16 cellular contexts compared by ENCODE assay signal in genomic region chr13:46166221-46166584, GRCh38. TPM values are rescaled to one million over a fixed set of nuclear protein-coding genes. Genes with fewer than 3 reads are reported as not detected.
A peak's percentile ranks its signal among the peaks of the same experiment; 100 is the strongest.
DNase-seq lines count a peak whose midpoint lies in the region; ATAC-seq and TF ChIP-seq lines count a peak whose summit lies in the region.
"Had no signal": no experiment of that assay in that cellular context is flagged by ENCODE, and none has a peak within 500 bp of the region (broad histone marks: within the 10 kb centered on the region; RNA-seq: fewer than 3 reads in every experiment).

No MANE protein-coding gene starts in this region.

- H3K9ac ChIP-seq in smooth muscle cell (ENCODE audit: low read depth), result no peak overlapping the region

- no peaks in the 10 kb centered on the region for H3F3A ChIP-seq in smooth muscle cell (ENCODE audit: low read depth)

- H3K4me1 Mint-ChIP-seq in activated CD4-positive, alpha-beta T cell treated with anti-CD3 and anti-CD28 coated beads for 36 hours, result peaks cover 89% of the 10 kb centered on the region
- peaks cover 64 to 78% (median 75%) of the 10 kb centered on the region in 3 donors for H3K4me1 Mint-ChIP-seq in IgD-negative memory B cell
- H3K4me1 Mint-ChIP-seq in activated T-helper 2 cell treated with anti-CD3 and anti-CD28 coated beads, Interferon-gamma antibody, Interleukin-2, Interleukin-4, amounts not matched to agents 10 μg/mL and 5 μg/mL and 100 μg/mL, durations not matched to agents 14 hours and 24 hours and 36 hours (ENCODE audit: low read depth), result peaks cover 80% of the 10 kb centered on the region

- H2AFZ ChIP-seq in smooth muscle cell (ENCODE audit: low read depth), result no peak overlapping the region

- intact Hi-C loops in activated CD4-positive, alpha-beta T cell treated with anti-CD3 and anti-CD28 coated beads for 36 hours (cut with DNase I, micrococcal nuclease), result loop anchor here in 1 of 2 experiments (5.0 kb wide), 1 partner anchor 46 kb away; the partner anchor contains the start of gene LRRC63
- intact Hi-C loops in activated T-helper 2 cell treated with anti-CD3 and anti-CD28 coated beads, Interferon-gamma antibody, Interleukin-2, Interleukin-4, amounts not matched to agents 10 μg/mL and 5 μg/mL and 100 μg/mL, durations not matched to agents 14 hours and 24 hours and 36 hours (cut with micrococcal nuclease), result loop anchor here (5.0 kb wide), 2 partner anchors 156 to 824 kb away; partner anchors contain the start of gene TPT1

- peak overlapping the region; percentile 59 for H3K4me3 Mint-ChIP-seq in activated CD4-positive, alpha-beta T cell treated with anti-CD3 and anti-CD28 coated beads for 36 hours
- peak overlapping the region in 3 of 4 donors; percentile 7 to 69 (median 59) for H3K4me3 Mint-ChIP-seq in IgD-negative memory B cell
- H3K4me3 Mint-ChIP-seq in activated T-helper 2 cell treated with anti-CD3 and anti-CD28 coated beads, Interferon-gamma antibody, Interleukin-2, Interleukin-4, amounts not matched to agents 10 μg/mL and 5 μg/mL and 100 μg/mL, durations not matched to agents 14 hours and 24 hours and 36 hours (ENCODE audit: low read depth), result peak overlapping the region; percentile 60

- H4K20me1 ChIP-seq in smooth muscle cell (ENCODE audit: low read depth), result no peaks in the 10 kb centered on the region

- no peaks in the 10 kb centered on the region for H3K36me3 ChIP-seq in smooth muscle cell (ENCODE audit: low read depth)
- H3K36me3 ChIP-seq in WERI-Rb-1, result no peaks in the 10 kb centered on the region
- H3K36me3 ChIP-seq: cardiac muscle cell, gastrocnemius medialis had no signal

- H3K79me2 ChIP-seq in smooth muscle cell (ENCODE audit: low read depth), result no peaks in the 10 kb centered on the region

- peak; percentile 17 for ATAC-seq in activated CD4-positive, alpha-beta T cell treated with anti-CD3 and anti-CD28 coated beads for 36 hours
- ATAC-seq: gastrocnemius medialis had no signal

- no peak overlapping the region for H3K4me2 ChIP-seq in smooth muscle cell

- TF ChIP-seq CTCF in smooth muscle cell (IDR thresholded peaks at IDR 0.05; ENCODE audit: borderline replicate concordance, insufficient read depth, poor library complexity, severe bottlenecking) (no peak), WERI-Rb-1 (IDR thresholded peaks at IDR 0.05; ENCODE audit: low read depth, low read length) (no peak)

- no peaks in the 10 kb centered on the region for H3K9me3 Mint-ChIP-seq in activated CD4-positive, alpha-beta T cell treated with anti-CD3 and anti-CD28 coated beads for 36 hours (ENCODE audit: low read depth)
- no peaks in the 10 kb centered on the region for H3K9me3 Mint-ChIP-seq in IgD-negative memory B cell
- no peaks in the 10 kb centered on the region for H3K9me3 Mint-ChIP-seq in activated T-helper 2 cell treated with anti-CD3 and anti-CD28 coated beads, Interferon-gamma antibody, Interleukin-2, Interleukin-4, amounts not matched to agents 10 μg/mL and 5 μg/mL and 100 μg/mL, durations not matched to agents 14 hours and 24 hours and 36 hours

- peaks cover 3% of the 10 kb centered on the region for H3K4me1 ChIP-seq in smooth muscle cell (ENCODE audit: low read depth)
- H3K4me1 ChIP-seq: gastrocnemius medialis had no signal

- DNase-seq in activated CD4-positive, alpha-beta T cell treated with anti-CD3 and anti-CD28 coated beads for 36 hours, result no peak
- no peak for DNase-seq in activated CD4-positive, alpha-beta T cell treated with anti-CD3 and anti-CD28 coated beads, Interleukin-2, amount 50 U/mL, for 48 hours
- no peak for DNase-seq in activated T-helper 2 cell treated with anti-CD3 and anti-CD28 coated beads, Interferon-gamma antibody, Interleukin-2, Interleukin-4, amounts not matched to agents 10 μg/mL and 5 μg/mL and 100 μg/mL, durations not matched to agents 14 hours and 24 hours and 36 hours (ENCODE audit: low spot score)
- no peak for DNase-seq in smooth muscle cell (lab: John Stamatoyannopoulos, UW; ENCODE audit: unreplicated experiment)
- DNase-seq in Ammon's horn (ENCODE audit: low spot score), result no peak
- no peak for DNase-seq in GF-D8 (lab: John Stamatoyannopoulos, UW)
- no peak for DNase-seq in WERI-Rb-1
- DNase-seq: activated gamma-delta T cell treated with Interleukin-2 at 50 U/mL for 16 hours, Calu3, gastrocnemius medialis, NCI-H2171, SIG-M5 had no signal

- peak overlapping the region; percentile 65 for H3K27ac ChIP-seq in smooth muscle cell (ENCODE audit: low read depth)
- H3K27ac ChIP-seq in WERI-Rb-1, result no peak overlapping the region
- H3K27ac ChIP-seq: cardiac muscle cell, gastrocnemius medialis had no signal

- 95% methylated on average over 1 of the region's 1 CpG for WGBS in smooth muscle cell (ENCODE audit: low lambda C conversion rate)

- H3K27ac Mint-ChIP-seq in activated CD4-positive, alpha-beta T cell treated with anti-CD3 and anti-CD28 coated beads for 36 hours, result peak overlapping the region; percentile 92
- H3K27ac Mint-ChIP-seq in IgD-negative memory B cell, result peak overlapping the region; percentile 37 to 87 (median 86)
- peak overlapping the region; percentile 89 for H3K27ac Mint-ChIP-seq in activated T-helper 2 cell treated with anti-CD3 and anti-CD28 coated beads, Interferon-gamma antibody, Interleukin-2, Interleukin-4, amounts not matched to agents 10 μg/mL and 5 μg/mL and 100 μg/mL, durations not matched to agents 14 hours and 24 hours and 36 hours

- no peaks in the 10 kb centered on the region for H3K27me3 Mint-ChIP-seq in activated CD4-positive, alpha-beta T cell treated with anti-CD3 and anti-CD28 coated beads for 36 hours
- no peaks in the 10 kb centered on the region for H3K27me3 Mint-ChIP-seq in IgD-negative memory B cell
- H3K27me3 Mint-ChIP-seq in activated T-helper 2 cell treated with anti-CD3 and anti-CD28 coated beads, Interferon-gamma antibody, Interleukin-2, Interleukin-4, amounts not matched to agents 10 μg/mL and 5 μg/mL and 100 μg/mL, durations not matched to agents 14 hours and 24 hours and 36 hours (ENCODE audit: low read depth), result no peaks in the 10 kb centered on the region

- H3K27me3 ChIP-seq in smooth muscle cell (ENCODE audit: low read depth), result no peaks in the 10 kb centered on the region
- H3K27me3 ChIP-seq in WERI-Rb-1 (ENCODE audit: insufficient read depth, low read depth, severe bottlenecking), result no peaks in the 10 kb centered on the region
- H3K27me3 ChIP-seq: cardiac muscle cell had no signal

- H3K4me3 ChIP-seq in smooth muscle cell (no peak overlapping the region), WERI-Rb-1 (ENCODE audit: low read depth, low read length) (no peak overlapping the region)
- H3K4me3 ChIP-seq: cardiac muscle cell, gastrocnemius medialis had no signal

- H3K9me3 ChIP-seq in smooth muscle cell (replicated peaks; ENCODE audit: low read depth), result no peaks in the 10 kb centered on the region
- H3K9me3 ChIP-seq in WERI-Rb-1 (ENCODE audit: severe bottlenecking), result no peaks in the 10 kb centered on the region
- H3K9me3 ChIP-seq: gastrocnemius medialis had no signal

- CTCF ChIA-PET in activated CD4-positive, alpha-beta T cell treated with anti-CD3 and anti-CD28 coated beads for 36 hours (lab: Charles Lee), result interaction anchor here (1.5 to 2.9 kb wide), 4 partner anchors 10 to 123 kb away, joined by 4 to 17 read pairs (median 10); no protein-coding TSS in a partner anchor

- peaks cover 68% of the 10 kb centered on the region for H3K36me3 Mint-ChIP-seq in activated CD4-positive, alpha-beta T cell treated with anti-CD3 and anti-CD28 coated beads for 36 hours (ENCODE audit: low read depth)
- no peaks in the 10 kb centered on the region for H3K36me3 Mint-ChIP-seq in IgD-negative memory B cell
- H3K36me3 Mint-ChIP-seq in activated T-helper 2 cell treated with anti-CD3 and anti-CD28 coated beads, Interferon-gamma antibody, Interleukin-2, Interleukin-4, amounts not matched to agents 10 μg/mL and 5 μg/mL and 100 μg/mL, durations not matched to agents 14 hours and 24 hours and 36 hours (ENCODE audit: low read depth), result peaks cover 77% of the 10 kb centered on the region

- POLR2A ChIA-PET in activated CD4-positive, alpha-beta T cell treated with anti-CD3 and anti-CD28 coated beads for 36 hours (lab: Charles Lee), result no interaction called here

RNA-seq across cellular contexts. Expression of gene LCP1, which starts 15.8 kb away (rescaled TPM):
- 1,000 to 10,000 TPM; 1,060 to 1,089 TPM for total RNA-seq in activated CD4-positive, alpha-beta T cell treated with anti-CD3 and anti-CD28 coated beads for 36 hours
- polyA plus RNA-seq in IgD-negative memory B cell, result 835 TPM
- 738 and 741 TPM in 2 replicates for total RNA-seq in activated T-helper 2 cell treated with anti-CD3 and anti-CD28 coated beads, Interferon-gamma antibody, Interleukin-2, Interleukin-4, amounts not matched to agents 10 μg/mL and 5 μg/mL and 100 μg/mL, durations not matched to agents 14 hours and 24 hours and 36 hours
- total RNA-seq in smooth muscle cell, result 38.7 and 62.4 TPM in 2 replicates
- 7.6 and 29.1 TPM in 2 replicates for polyA plus RNA-seq in smooth muscle cell
- total RNA-seq: HT-29 had no signal

RNA-seq across cellular contexts. Expression of gene LRRC63, which starts 45.5 kb away (rescaled TPM):
- under 1 TPM; 0.50 to 0.67 TPM for total RNA-seq in activated CD4-positive, alpha-beta T cell treated with anti-CD3 and anti-CD28 coated beads for 36 hours
- polyA plus RNA-seq in IgD-negative memory B cell (not detected), smooth muscle cell (0.16 and 0.18 TPM in 2 replicates)
- 0.52 and 0.71 TPM in 2 replicates for total RNA-seq in activated T-helper 2 cell treated with anti-CD3 and anti-CD28 coated beads, Interferon-gamma antibody, Interleukin-2, Interleukin-4, amounts not matched to agents 10 μg/mL and 5 μg/mL and 100 μg/mL, durations not matched to agents 14 hours and 24 hours and 36 hours
- total RNA-seq in smooth muscle cell, result 0.09 TPM in 1 of 2 replicates, not detected in the other
- total RNA-seq: gastrocnemius medialis, HT-29, osteoblast had no signal

Comparison
In these comparisons a context has a peak if more than half of its experiments do, and no peak if none do; other contexts are left out.
1. RNA of gene LCP1, which starts 15.8 kb away (total RNA-seq): 1,060 to 1,089 TPM in activated CD4-positive, alpha-beta T cell treated with anti-CD3 and anti-CD28 coated beads for 36 hours and 738 to 741 TPM in activated T-helper 2 cell treated with anti-CD3 and anti-CD28 coated beads, Interferon-gamma antibody, Interleukin-2, Interleukin-4, amounts not matched to agents 10 μg/mL and 5 μg/mL and 100 μg/mL, durations not matched to agents 14 hours and 24 hours and 36 hours; 38.7 to 62.4 TPM in smooth muscle cell; every median in the first group is over 10 times any median in the second.
2. Peak in every context shown above with its lines, with median percentiles within 50 percentile points of each other: H3K27ac Mint-ChIP-seq and H3K4me3 Mint-ChIP-seq.